In the genomic region with DNA sequence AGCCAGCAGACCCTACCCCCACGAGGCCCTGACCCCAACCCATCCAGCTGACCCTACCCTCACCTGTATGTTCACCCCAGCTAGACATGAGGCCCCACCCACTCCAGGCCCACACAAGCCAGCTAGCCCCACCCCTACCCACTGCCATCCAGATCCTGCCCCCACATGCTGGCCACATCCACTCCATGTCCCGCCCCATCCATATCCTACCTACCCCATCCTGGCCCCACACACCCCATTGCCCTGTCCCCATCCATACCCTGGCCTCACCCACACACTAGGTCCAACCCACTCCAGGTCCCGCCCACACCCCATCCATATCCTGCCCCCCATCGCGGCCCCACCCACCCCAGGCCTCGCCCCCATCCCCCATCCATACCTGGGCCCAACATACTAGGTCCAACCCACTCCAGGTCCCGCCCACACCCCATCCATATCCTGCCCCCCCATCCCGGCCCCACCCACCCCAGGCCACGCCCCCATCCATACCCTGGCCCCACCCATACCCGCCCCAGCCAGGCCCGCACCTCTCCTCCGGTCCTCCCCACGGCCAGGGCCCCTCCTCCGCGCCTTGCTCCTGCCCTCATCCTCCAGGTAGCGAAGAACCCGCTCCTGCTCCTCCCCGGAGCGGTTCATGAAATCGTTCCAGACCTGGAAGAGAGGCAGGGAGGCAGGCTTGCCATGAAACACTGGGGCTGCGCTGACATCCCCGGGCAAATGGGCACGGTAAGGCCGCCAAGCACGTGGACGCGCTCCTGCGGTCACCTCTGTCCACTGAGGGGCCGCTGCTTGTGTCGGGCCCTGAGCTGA, we compare ENCODE assay signal across 11 cellular contexts. TPM values are rescaled to one million over a fixed set of nuclear protein-coding genes. Genes with fewer than 3 reads are reported as not detected.
A peak's percentile ranks its signal among the peaks of the same experiment; 100 is the strongest.
DNase-seq lines count a peak whose midpoint lies in the region; ATAC-seq lines count a peak whose summit lies in the region.
"Had no signal": no experiment of that assay in that cellular context is flagged by ENCODE, and none has a peak within 500 bp of the region (broad histone marks: within the 10 kb centered on the region; RNA-seq: fewer than 3 reads in every experiment).

No MANE protein-coding gene starts in this region.

- H3K4me1 Mint-ChIP-seq in T-helper 17 cell = peaks cover 11% of the 10 kb centered on the region

- no peaks in the 10 kb centered on the region for H3K36me3 Mint-ChIP-seq in T-helper 17 cell (ENCODE audit: low read depth)

- H3K27me3 ChIP-seq in MG63 = no peaks in the 10 kb centered on the region
- H3K27me3 ChIP-seq: cardiac muscle cell had no signal

- H3K27ac Mint-ChIP-seq in T-helper 17 cell = peak overlapping the region; percentile 63

- H3K9me3 ChIP-seq in T-helper 17 cell (ENCODE audit: control insufficient read depth, low read length, poor library complexity, severe bottlenecking) (no peaks in the 10 kb centered on the region), MG63 (no peaks in the 10 kb centered on the region)
- H3K9me3 ChIP-seq: thoracic aorta had no signal

- no peaks in the 10 kb centered on the region for H3K36me3 ChIP-seq in MG63
- H3K36me3 ChIP-seq: cardiac muscle cell, thoracic aorta had no signal

- H3K4me3 ChIP-seq in MG63 = no peak overlapping the region
- H3K4me3 ChIP-seq: cardiac muscle cell, thoracic aorta had no signal

- no peak overlapping the region for H3K4me3 Mint-ChIP-seq in T-helper 17 cell

- DNase-seq in AG20443 (ENCODE audit: low spot score) (peak; percentile 54), ELF-1 (ENCODE audit: low read depth, low spot score) (peak; percentile 45), T-helper 17 cell (peak in 1 of 3 donors; percentile 44), iPS-NIHi7 (ENCODE audit: extremely low spot score) (peak; percentile 90), MG63 (no peak), posterior cingulate gyrus (no peak), middle frontal gyrus (ENCODE audit: extremely low spot score, low spot score) (no peak)

- H3K27me3 Mint-ChIP-seq in T-helper 17 cell = no peaks in the 10 kb centered on the region

- intact Hi-C loops in posterior cingulate gyrus (cut with DNase I) = no loop called here

- ATAC-seq in T-helper 17 cell = peak; percentile 77
- ATAC-seq in HG02840 (IDR thresholded peaks at IDR 0.05; ENCODE audit: low FRiP score, unreplicated experiment) = no peak

RNA-seq across cellular contexts. Expression of gene RNU6-9, which starts 7.2 kb away (rescaled TPM):
- total RNA-seq in T-helper 17 cell = not detected
- total RNA-seq in MG63 (2014; rRNA removed; shearing (Covaris generic); ENCODE audit: low replicate concordance) = not detected in 2 replicates
- total RNA-seq: cardiac muscle cell, glomerular endothelial cell, thoracic aorta had no signal

RNA-seq across cellular contexts. Expression of gene MED16, which starts 7.5 kb away (rescaled TPM):
- total RNA-seq in T-helper 17 cell = 10 to 100 TPM; 59.6 to 71.3 TPM
- total RNA-seq in MG63 (2014; rRNA removed; shearing (Covaris generic); ENCODE audit: low replicate concordance) = 18.1 and 20.4 TPM in 2 replicates

RNA-seq across cellular contexts. Expression of gene R3HDM4, which starts 12.5 kb away (rescaled TPM):
- 100 to 1,000 TPM; 233 to 243 TPM for total RNA-seq in T-helper 17 cell
- total RNA-seq in MG63 (2014; rRNA removed; shearing (Covaris generic); ENCODE audit: low replicate concordance) = 6.4 and 9.5 TPM in 2 replicates

RNA-seq across cellular contexts. Expression of gene KISS1R, which starts 16.6 kb away (rescaled TPM):
- under 1 TPM; 0.94 to 0.99 TPM for total RNA-seq in T-helper 17 cell
- not detected in 2 replicates for total RNA-seq in MG63 (2014; rRNA removed; shearing (Covaris generic); ENCODE audit: low replicate concordance)
- total RNA-seq: thoracic aorta had no signal

RNA-seq across cellular contexts. Expression of gene ARID3A, which starts 25.3 kb away (rescaled TPM):
- 10 to 100 TPM in 1 of 2 donors, 1 to 10 TPM in 1; 8.1 to 11.8 TPM for total RNA-seq in T-helper 17 cell
- 1.0 and 6.6 TPM in 2 replicates for total RNA-seq in MG63 (2014; rRNA removed; shearing (Covaris generic); ENCODE audit: low replicate concordance)

Comparison
In these comparisons a context has a peak if more than half of its experiments do, and no peak if none do; other contexts are left out.
1. DNase-seq: peak in AG20443 (single experiment), ELF-1 (single experiment) and iPS-NIHi7 (single experiment); none in MG63 (single experiment), posterior cingulate gyrus (0 of 10) and middle frontal gyrus (single experiment).
2. RNA of gene R3HDM4, which starts 12.5 kb away (total RNA-seq): 233 to 243 TPM in T-helper 17 cell; 6.4 to 9.5 TPM in MG63; every median in the first group is over 10 times any median in the second.